19 cellular contexts compared by ENCODE assay signal in genomic region chr10:51894752-51895151, GRCh38.
DNase-seq lines count a peak whose midpoint lies in the region; ATAC-seq and TF ChIP-seq lines count a peak whose summit lies in the region.
"Had no signal": no experiment of that assay in that cellular context is flagged by ENCODE, and none has a peak within 500 bp of the region (broad histone marks: within the 10 kb centered on the region; RNA-seq: fewer than 3 reads in every experiment).

No MANE protein-coding gene starts in this region.

- no peaks in the 10 kb centered on the region for H3K79me2 ChIP-seq in ACC112 (ENCODE audit: control insufficient read depth, insufficient read depth, low read length, unreplicated experiment)

- H3K4me1 ChIP-seq in ACC112 (ENCODE audit: control insufficient read depth, insufficient read depth, low read length, unreplicated experiment), result peaks cover 18% of the 10 kb centered on the region
- H3K4me1 ChIP-seq in ascending aorta, result peaks cover 8 to 37% of the 10 kb centered on the region in 2 donors
- no peaks in the 10 kb centered on the region for H3K4me1 ChIP-seq in mesodermal cell (ENCODE audit: control insufficient read depth, insufficient read depth, low read length, poor library complexity, severe bottlenecking)

- H2AFZ ChIP-seq in ACC112 (ENCODE audit: low read length, unreplicated experiment), result no peak overlapping the region

- H3K4me3 Mint-ChIP-seq in stimulated activated memory B cell treated with anti-CD40 and anti-IgM and Interleukin-4, amounts not matched to agents 10 μg/mL and 1 μg/mL and 100 μg/mL, for 72 hours, result no peak overlapping the region
- H3K4me3 Mint-ChIP-seq: activated CD4-positive, alpha-beta T cell treated with anti-CD3 and anti-CD28 coated beads, Interleukin-2, amount 10 ng/mL, durations not matched to agents 24 days and 14 days; activated naive CD4-positive, alpha-beta T cell treated with anti-CD3 and anti-CD28 coated beads, Interleukin-2, amount 10 ng/mL, durations not matched to agents 7 days and 5 days; CD8-positive, alpha-beta memory T cell; IgD-negative memory B cell had no signal

- H3K36me3 Mint-ChIP-seq in stimulated activated memory B cell treated with anti-CD40 and anti-IgM and Interleukin-4, amounts not matched to agents 10 μg/mL and 1 μg/mL and 100 μg/mL, for 72 hours, result no peaks in the 10 kb centered on the region
- H3K36me3 Mint-ChIP-seq: activated naive CD4-positive, alpha-beta T cell treated with anti-CD3 and anti-CD28 coated beads, Interleukin-2, amount 10 ng/mL, durations not matched to agents 7 days and 5 days; CD8-positive, alpha-beta memory T cell; IgD-negative memory B cell had no signal

- H3K9me3 Mint-ChIP-seq in stimulated activated memory B cell treated with anti-CD40 and anti-IgM and Interleukin-4, amounts not matched to agents 10 μg/mL and 1 μg/mL and 100 μg/mL, for 72 hours, result no peaks in the 10 kb centered on the region
- H3K9me3 Mint-ChIP-seq: activated CD4-positive, alpha-beta T cell treated with anti-CD3 and anti-CD28 coated beads, Interleukin-2, amount 10 ng/mL, durations not matched to agents 24 days and 14 days; activated naive CD4-positive, alpha-beta T cell treated with anti-CD3 and anti-CD28 coated beads, Interleukin-2, amount 10 ng/mL, durations not matched to agents 7 days and 5 days; CD8-positive, alpha-beta memory T cell; IgD-negative memory B cell had no signal

- in situ Hi-C loops in KBM-7 (cut with MboI; ENCODE audit: low pct_unique_long_range_greater_than_20kb, low sequenced_read_pairs), result no loop called here

- no peak overlapping the region for H3K4me3 ChIP-seq in ACC112 (ENCODE audit: low read depth, low read length)
- H3K4me3 ChIP-seq in ascending aorta, result no peak overlapping the region
- H3K4me3 ChIP-seq in mesodermal cell (ENCODE audit: extremely low read depth, insufficient read depth, low read length, poor library complexity, severe bottlenecking), result no peak overlapping the region
- H3K4me3 ChIP-seq: tibial nerve had no signal

- H3K4me1 Mint-ChIP-seq in stimulated activated memory B cell treated with anti-CD40 and anti-IgM and Interleukin-4, amounts not matched to agents 10 μg/mL and 1 μg/mL and 100 μg/mL, for 72 hours, result no peaks in the 10 kb centered on the region
- H3K4me1 Mint-ChIP-seq: activated CD4-positive, alpha-beta T cell treated with anti-CD3 and anti-CD28 coated beads, Interleukin-2, amount 10 ng/mL, durations not matched to agents 24 days and 14 days; activated naive CD4-positive, alpha-beta T cell treated with anti-CD3 and anti-CD28 coated beads, Interleukin-2, amount 10 ng/mL, durations not matched to agents 7 days and 5 days; CD8-positive, alpha-beta memory T cell; IgD-negative memory B cell had no signal

- no peaks in the 10 kb centered on the region for H3K27me3 Mint-ChIP-seq in stimulated activated memory B cell treated with anti-CD40 and anti-IgM and Interleukin-4, amounts not matched to agents 10 μg/mL and 1 μg/mL and 100 μg/mL, for 72 hours
- H3K27me3 Mint-ChIP-seq: IgD-negative memory B cell had no signal

- WGBS in mesodermal cell (ENCODE audit: insufficient coverage in 2 of 2), 2 experiments, result 80 to 93% methylated on average over 1 to 3 of the region's 3 CpGs

- H3K9me3 ChIP-seq in ascending aorta (no peaks in the 10 kb centered on the region), mesodermal cell (ENCODE audit: control insufficient read depth, low read length) (no peaks in the 10 kb centered on the region)
- H3K9me3 ChIP-seq: SK-N-SH, tibial nerve had no signal

- ATAC-seq in GM18867 (IDR thresholded peaks at IDR 0.05; ENCODE audit: unreplicated experiment), result no peak
- no peak for ATAC-seq in stimulated activated memory B cell treated with anti-CD40 and anti-IgM and Interleukin-4, amounts not matched to agents 10 μg/mL and 1 μg/mL and 100 μg/mL, for 72 hours
- ATAC-seq: PC-3 had no signal

- H3K27me3 ChIP-seq in ACC112 (ENCODE audit: insufficient read depth, low read length), result no peaks in the 10 kb centered on the region
- no peaks in the 10 kb centered on the region for H3K27me3 ChIP-seq in ascending aorta
- H3K27me3 ChIP-seq: tibial nerve had no signal

- DNase-seq in ascending aorta (ENCODE audit: low spot score in 2 of 2) (no peak), fibroblast of the conjunctiva (ENCODE audit: low read depth) (peak; percentile 34), KBM-7 (no peak), T-helper 2 cell (no peak)
- DNase-seq: activated CD4-positive, alpha-beta T cell treated with anti-CD3 and anti-CD28 coated beads, Interleukin-2, amount 10 ng/mL, durations not matched to agents 24 days and 14 days; activated naive CD4-positive, alpha-beta T cell treated with anti-CD3 and anti-CD28 coated beads, Interleukin-2, amount 10 ng/mL, durations not matched to agents 7 days and 5 days; activated T-cell treated with anti-CD3 and anti-CD28 coated beads for 4 hours; CD8-positive, alpha-beta memory T cell; central memory CD4-positive, alpha-beta T cell; islet precursor cell; NCI-H748 treated with DMSO at 0.1 percent for 48 hours; PC-3; SK-N-SH had no signal

- H3K27ac ChIP-seq in ACC112 (ENCODE audit: low read depth, low read length) (peak overlapping the region; percentile 90), ascending aorta (peak overlapping the region; percentile 70 to 84), mesodermal cell (ENCODE audit: low read depth, low read length, severe bottlenecking) (peak overlapping the region; percentile 55)

- H3K36me3 ChIP-seq in ACC112 (ENCODE audit: insufficient read depth, low read length), result no peaks in the 10 kb centered on the region
- no peaks in the 10 kb centered on the region for H3K36me3 ChIP-seq in ascending aorta
- H3K36me3 ChIP-seq in mesodermal cell (ENCODE audit: control insufficient read depth, insufficient read depth, low read length), result no peaks in the 10 kb centered on the region
- H3K36me3 ChIP-seq: tibial nerve had no signal

- intact Hi-C loops in ascending aorta (cut with DNase I), result loop anchor here (10.0 kb wide), 1 partner anchor 190 kb away; no protein-coding TSS in a partner anchor

- TF ChIP-seq CTCF in ascending aorta (IDR thresholded peaks at IDR 0.05), result no peak

- H3K27ac Mint-ChIP-seq in stimulated activated memory B cell treated with anti-CD40 and anti-IgM and Interleukin-4, amounts not matched to agents 10 μg/mL and 1 μg/mL and 100 μg/mL, for 72 hours, result no peak overlapping the region
- H3K27ac Mint-ChIP-seq: activated CD4-positive, alpha-beta T cell treated with anti-CD3 and anti-CD28 coated beads, Interleukin-2, amount 10 ng/mL, durations not matched to agents 24 days and 14 days; activated naive CD4-positive, alpha-beta T cell treated with anti-CD3 and anti-CD28 coated beads, Interleukin-2, amount 10 ng/mL, durations not matched to agents 7 days and 5 days; CD8-positive, alpha-beta memory T cell; IgD-negative memory B cell had no signal
